1 cellular context compared by ENCODE assay signal in genomic region chr10:96275685-96276418, GRCh38.
A peak's percentile ranks its signal among the peaks of the same experiment; 100 is the strongest.
TF ChIP-seq lines count a peak whose summit lies in the region.

No MANE protein-coding gene starts in this region.

TF ChIP-seq in liver, 16 proteins besides CTCF, POLR2A, EP300 and RAD21 (continued from another document):
- TF ChIP-seq MAX (IDR thresholded peaks at IDR 0.05) (peak; percentile 87), ZBTB33 (IDR thresholded peaks at IDR 0.05) (peak; percentile 63), HNF4G (IDR thresholded peaks at IDR 0.05) (no peak), FOXA1 (IDR thresholded peaks at IDR 0.05) (peak; percentile 43), RXRA (IDR thresholded peaks at IDR 0.05) (peak; percentile 84 to 87), HNF4A (conservative IDR thresholded peaks at IDR 0.05) (peak; percentile 56 to 78), GABPA (IDR thresholded peaks at IDR 0.05 in 1 of 2, conservative IDR thresholded peaks at IDR 0.05 in 1 of 2) (peak in 1 of 2 donors; percentile 73), SP1 (IDR thresholded peaks at IDR 0.05) (peak; percentile 81), REST (IDR thresholded peaks at IDR 0.05) (peak; percentile 59), TAF1 (conservative IDR thresholded peaks at IDR 0.05) (no peak), NR2F2 (IDR thresholded peaks at IDR 0.05) (no peak), ATF3 (IDR thresholded peaks at IDR 0.05) (no peak), EGR1 (IDR thresholded peaks at IDR 0.05; ENCODE audit: low read depth in 2 of 2) (peak; percentile 75 to 87)
TF ChIP-seq in liver: peak in this region for 11.
